9 cellular contexts compared by ENCODE assay signal in genomic region chr7:15498465-15498864, GRCh38.
"Had no signal": no experiment of that assay in that cellular context is flagged by ENCODE, and none has a peak within 500 bp of the region (broad histone marks: within the 10 kb centered on the region; RNA-seq: fewer than 3 reads in every experiment).

No MANE protein-coding gene starts in this region.

- H3K4me3 Mint-ChIP-seq: H9, HFFc6 had no signal

- H3K4me1 Mint-ChIP-seq: H9 had no signal

- FAIRE-seq: HTR-8/SVneo, K562 had no signal

- ATAC-seq: K562 had no signal

- DNase-seq: GM23248, GOT3, H9, HCEC 1CT, HFFc6, IMR-90, KG1 had no signal

- H3K4me3 ChIP-seq: GM23248, K562 had no signal

- H3K9me3 Mint-ChIP-seq: H9, HFFc6 had no signal

- H3K27ac Mint-ChIP-seq: H9, HFFc6 had no signal
